In genomic region chr15:41530363-41530956, GRCh38 we compare ENCODE assay signal across 15 cellular contexts. TPM values are rescaled to one million over a fixed set of nuclear protein-coding genes. Genes with fewer than 3 reads are reported as not detected.
DNase-seq lines count a peak whose midpoint lies in the region; ATAC-seq and TF ChIP-seq lines count a peak whose summit lies in the region.
"Had no signal": no experiment of that assay in that cellular context is flagged by ENCODE, and none has a peak within 500 bp of the region (broad histone marks: within the 10 kb centered on the region; RNA-seq: fewer than 3 reads in every experiment).

No MANE protein-coding gene starts in this region.

- CTCF ChIA-PET in activated CD8-positive, alpha-beta T cell treated with anti-CD3 and anti-CD28 coated beads for 36 hours (lab: Charles Lee) = no interaction called here
- CTCF ChIA-PET in activated CD8-positive, alpha-beta T cell treated with anti-CD3 and anti-CD28 coated beads, Interleukin-2, amount 10 ng/mL, durations not matched to agents 7 days and 5 days (lab: Charles Lee) = interaction anchor here (0.8 to 1.3 kb wide), 2 partner anchors 27 to 65 kb away, joined by 3 to 4 read pairs; no protein-coding TSS in a partner anchor
- CTCF ChIA-PET in RWPE1 (lab: Yijun Ruan, JAX) (interaction anchor here (1.0 kb wide), 1 partner anchor 73 kb away, joined by 3 read pairs; no protein-coding TSS in a partner anchor), GM10248 (lab: Yijun Ruan, JAX) (interaction anchor here (1.7 kb wide), 1 partner anchor 27 kb away, joined by 5 read pairs; no protein-coding TSS in a partner anchor)

- intact Hi-C loops in activated CD8-positive, alpha-beta T cell treated with anti-CD3 and anti-CD28 coated beads for 36 hours (cut with micrococcal nuclease) = no loop called here

- no peaks in the 10 kb centered on the region for H3K4me1 Mint-ChIP-seq in activated CD8-positive, alpha-beta T cell treated with anti-CD3 and anti-CD28 coated beads for 36 hours (ENCODE audit: low read depth)
- no peaks in the 10 kb centered on the region for H3K4me1 Mint-ChIP-seq in activated CD8-positive, alpha-beta T cell treated with anti-CD3 and anti-CD28 coated beads, Interleukin-2, amount 10 ng/mL, durations not matched to agents 7 days and 5 days (ENCODE audit: low read depth)
- peaks cover 23% of the 10 kb centered on the region for H3K4me1 Mint-ChIP-seq in endothelial cell (ENCODE audit: unreplicated experiment)
- peaks cover 13 to 21% of the 10 kb centered on the region in 2 donors for H3K4me1 Mint-ChIP-seq in stimulated activated naive B cell treated with anti-CD40 and anti-IgM and Interleukin-4, amounts not matched to agents 10 μg/mL and 1 μg/mL and 100 μg/mL, for 72 hours
- H3K4me1 Mint-ChIP-seq: CD4-positive, alpha-beta memory T cell had no signal

- POLR2A ChIA-PET in activated CD8-positive, alpha-beta T cell treated with anti-CD3 and anti-CD28 coated beads for 36 hours (lab: Charles Lee) = interaction anchor here (0.8 to 1.8 kb wide), 4 partner anchors 9 to 21 kb away, joined by 3 to 7 read pairs (median 4); partner anchors contain the start of gene RPAP1
- POLR2A ChIA-PET in activated CD8-positive, alpha-beta T cell treated with anti-CD3 and anti-CD28 coated beads, Interleukin-2, amount 10 ng/mL, durations not matched to agents 7 days and 5 days (lab: Charles Lee) = no interaction called here
- POLR2A ChIA-PET in RWPE1 (lab: Yijun Ruan, JAX; ENCODE audit: low non-redundant PET) = interaction anchor here (0.7 kb wide), 1 partner anchor 14 kb away, joined by 3 read pairs; the partner anchor contains the start of gene RPAP1
- POLR2A ChIA-PET in GM10248 (lab: Yijun Ruan, JAX) = no interaction called here

- H3K27ac Mint-ChIP-seq in activated CD8-positive, alpha-beta T cell treated with anti-CD3 and anti-CD28 coated beads for 36 hours = peak overlapping the region; percentile 18
- no peak overlapping the region for H3K27ac Mint-ChIP-seq in activated CD8-positive, alpha-beta T cell treated with anti-CD3 and anti-CD28 coated beads, Interleukin-2, amount 10 ng/mL, durations not matched to agents 7 days and 5 days
- H3K27ac Mint-ChIP-seq in endothelial cell (ENCODE audit: unreplicated experiment) = peak overlapping the region; percentile 51
- peak overlapping the region; percentile 66 for H3K27ac Mint-ChIP-seq in stimulated activated naive B cell treated with anti-CD40 and anti-IgM and Interleukin-4, amounts not matched to agents 10 μg/mL and 1 μg/mL and 100 μg/mL, for 72 hours

- H3K9me3 Mint-ChIP-seq in activated CD8-positive, alpha-beta T cell treated with anti-CD3 and anti-CD28 coated beads for 36 hours = no peaks in the 10 kb centered on the region
- no peaks in the 10 kb centered on the region for H3K9me3 Mint-ChIP-seq in activated CD8-positive, alpha-beta T cell treated with anti-CD3 and anti-CD28 coated beads, Interleukin-2, amount 10 ng/mL, durations not matched to agents 7 days and 5 days (ENCODE audit: insufficient read depth)
- no peaks in the 10 kb centered on the region for H3K9me3 Mint-ChIP-seq in endothelial cell (ENCODE audit: unreplicated experiment)
- no peaks in the 10 kb centered on the region for H3K9me3 Mint-ChIP-seq in stimulated activated naive B cell treated with anti-CD40 and anti-IgM and Interleukin-4, amounts not matched to agents 10 μg/mL and 1 μg/mL and 100 μg/mL, for 72 hours
- H3K9me3 Mint-ChIP-seq: CD4-positive, alpha-beta memory T cell had no signal

- H3K36me3 Mint-ChIP-seq in activated CD8-positive, alpha-beta T cell treated with anti-CD3 and anti-CD28 coated beads for 36 hours (ENCODE audit: low read depth) = peaks cover 42% of the 10 kb centered on the region
- peaks cover 29% of the 10 kb centered on the region for H3K36me3 Mint-ChIP-seq in activated CD8-positive, alpha-beta T cell treated with anti-CD3 and anti-CD28 coated beads, Interleukin-2, amount 10 ng/mL, durations not matched to agents 7 days and 5 days (ENCODE audit: low read depth)
- peaks cover 29% of the 10 kb centered on the region for H3K36me3 Mint-ChIP-seq in endothelial cell (ENCODE audit: low read depth, unreplicated experiment)
- peaks cover 53 to 68% of the 10 kb centered on the region in 2 donors for H3K36me3 Mint-ChIP-seq in stimulated activated naive B cell treated with anti-CD40 and anti-IgM and Interleukin-4, amounts not matched to agents 10 μg/mL and 1 μg/mL and 100 μg/mL, for 72 hours

- no peaks in the 10 kb centered on the region for H3K27me3 Mint-ChIP-seq in activated CD8-positive, alpha-beta T cell treated with anti-CD3 and anti-CD28 coated beads for 36 hours
- no peaks in the 10 kb centered on the region for H3K27me3 Mint-ChIP-seq in activated CD8-positive, alpha-beta T cell treated with anti-CD3 and anti-CD28 coated beads, Interleukin-2, amount 10 ng/mL, durations not matched to agents 7 days and 5 days (ENCODE audit: low read depth)
- peaks cover 8% of the 10 kb centered on the region for H3K27me3 Mint-ChIP-seq in endothelial cell (ENCODE audit: unreplicated experiment)
- no peaks in the 10 kb centered on the region for H3K27me3 Mint-ChIP-seq in stimulated activated naive B cell treated with anti-CD40 and anti-IgM and Interleukin-4, amounts not matched to agents 10 μg/mL and 1 μg/mL and 100 μg/mL, for 72 hours
- H3K27me3 Mint-ChIP-seq: CD4-positive, alpha-beta memory T cell had no signal

- no peak overlapping the region for H3K4me3 Mint-ChIP-seq in activated CD8-positive, alpha-beta T cell treated with anti-CD3 and anti-CD28 coated beads for 36 hours
- H3K4me3 Mint-ChIP-seq in activated CD8-positive, alpha-beta T cell treated with anti-CD3 and anti-CD28 coated beads, Interleukin-2, amount 10 ng/mL, durations not matched to agents 7 days and 5 days = no peak overlapping the region
- no peak overlapping the region for H3K4me3 Mint-ChIP-seq in endothelial cell (ENCODE audit: unreplicated experiment)
- H3K4me3 Mint-ChIP-seq in stimulated activated naive B cell treated with anti-CD40 and anti-IgM and Interleukin-4, amounts not matched to agents 10 μg/mL and 1 μg/mL and 100 μg/mL, for 72 hours = no peak overlapping the region
- H3K4me3 Mint-ChIP-seq: CD4-positive, alpha-beta memory T cell had no signal

- peak overlapping the region; percentile 4; the same call in 1 of the 2 replicates for H3K27ac ChIP-seq in RWPE1
- H3K27ac ChIP-seq: Peyer's patch had no signal

- DNase-seq in activated CD8-positive, alpha-beta T cell treated with anti-CD3 and anti-CD28 coated beads for 36 hours = no peak
- no peak for DNase-seq in activated CD8-positive, alpha-beta T cell treated with anti-CD3 and anti-CD28 coated beads, Interleukin-2, amount 10 ng/mL, durations not matched to agents 7 days and 5 days
- DNase-seq in RWPE1 (ENCODE audit: low spot score) = no peak
- no peak for DNase-seq in endothelial cell (ENCODE audit: low spot score)
- no peak for DNase-seq in stimulated activated naive B cell treated with anti-CD40 and anti-IgM and Interleukin-4, amounts not matched to agents 10 μg/mL and 1 μg/mL and 100 μg/mL, for 72 hours
- DNase-seq in nucleus accumbens (lab: John Stamatoyannopoulos, UW) = no peak
- DNase-seq in stimulated activated naive CD4-positive, alpha-beta T cell (lab: John Stamatoyannopoulos, UW) = no peak
- no peak for DNase-seq in GM10248 (ENCODE audit: extremely low spot score)
- DNase-seq: CD4-positive, alpha-beta memory T cell; DND-41; NCI-H1930; NCI-H2171 treated with DMSO at 0.1 percent for 48 hours; NCI-H774; Peyer's patch; SHP77 had no signal

- TF ChIP-seq CTCF in activated CD8-positive, alpha-beta T cell treated with anti-CD3 and anti-CD28 coated beads for 36 hours (IDR thresholded peaks at IDR 0.05) = no peak
- TF ChIP-seq CTCF in RWPE1 (conservative IDR thresholded peaks at IDR 0.05; ENCODE audit: low read depth) (no peak), endothelial cell (IDR thresholded peaks at IDR 0.05; ENCODE audit: unreplicated experiment) (no peak), GM10248 (IDR thresholded peaks at IDR 0.05; ENCODE audit: control extremely low read depth, extremely low read depth, low read depth, missing control alignments) (no peak)

- no peak for ATAC-seq in activated CD8-positive, alpha-beta T cell treated with anti-CD3 and anti-CD28 coated beads for 36 hours
- no peak for ATAC-seq in activated CD8-positive, alpha-beta T cell treated with anti-CD3 and anti-CD28 coated beads, Interleukin-2, amount 10 ng/mL, durations not matched to agents 7 days and 5 days
- ATAC-seq in stimulated activated naive B cell treated with anti-CD40 and anti-IgM and Interleukin-4, amounts not matched to agents 10 μg/mL and 1 μg/mL and 100 μg/mL, for 72 hours (replicated peaks) = no peak

RNA-seq across cellular contexts. Expression of gene RPAP1, which starts 13.6 kb away (rescaled TPM):
- total RNA-seq in activated CD8-positive, alpha-beta T cell treated with anti-CD3 and anti-CD28 coated beads for 36 hours = 10 to 100 TPM; 54.7 to 54.8 TPM
- 10 to 100 TPM; 38.1 to 41.6 TPM for total RNA-seq in activated CD8-positive, alpha-beta T cell treated with anti-CD3 and anti-CD28 coated beads, Interleukin-2, amount 10 ng/mL, durations not matched to agents 7 days and 5 days
- 41.2 TPM for total RNA-seq in endothelial cell (ENCODE audit: unreplicated experiment)

RNA-seq across cellular contexts. Expression of gene LTK, which starts 16.8 kb away (rescaled TPM):
- total RNA-seq in activated CD8-positive, alpha-beta T cell treated with anti-CD3 and anti-CD28 coated beads for 36 hours = under 1 TPM; 0.81 to 0.83 TPM
- total RNA-seq in activated CD8-positive, alpha-beta T cell treated with anti-CD3 and anti-CD28 coated beads, Interleukin-2, amount 10 ng/mL, durations not matched to agents 7 days and 5 days = under 1 TPM; 0.21 TPM
- total RNA-seq in endothelial cell (ENCODE audit: unreplicated experiment) = 25.7 TPM

RNA-seq across cellular contexts. Expression of gene TYRO3, which starts 28.6 kb away (rescaled TPM):
- 1 to 10 TPM in 1 of 2 experiments, under 1 TPM in 1; 0.67 to 1.3 TPM for total RNA-seq in activated CD8-positive, alpha-beta T cell treated with anti-CD3 and anti-CD28 coated beads for 36 hours
- total RNA-seq in activated CD8-positive, alpha-beta T cell treated with anti-CD3 and anti-CD28 coated beads, Interleukin-2, amount 10 ng/mL, durations not matched to agents 7 days and 5 days = under 1 TPM; 0.29 to 0.71 TPM
- 115 TPM for total RNA-seq in endothelial cell (ENCODE audit: unreplicated experiment)

RNA-seq across cellular contexts. Expression of gene ITPKA, which starts 36.8 kb away (rescaled TPM):
- total RNA-seq in activated CD8-positive, alpha-beta T cell treated with anti-CD3 and anti-CD28 coated beads for 36 hours = 1 to 10 TPM; 4.7 to 6.1 TPM
- total RNA-seq in activated CD8-positive, alpha-beta T cell treated with anti-CD3 and anti-CD28 coated beads, Interleukin-2, amount 10 ng/mL, durations not matched to agents 7 days and 5 days = under 1 TPM; 0.24 to 0.29 TPM
- total RNA-seq in endothelial cell (ENCODE audit: unreplicated experiment) = 4.2 TPM

Comparison
In these comparisons a context has a peak if more than half of its experiments do, and no peak if none do; other contexts are left out.
1. POLR2A ChIA-PET loops: an anchor here in activated CD8-positive, alpha-beta T cell treated with anti-CD3 and anti-CD28 coated beads for 36 hours (0.8 to 1.8 kb wide) and RWPE1 (0.7 kb wide); none called in activated CD8-positive, alpha-beta T cell treated with anti-CD3 and anti-CD28 coated beads, Interleukin-2, amount 10 ng/mL, durations not matched to agents 7 days and 5 days and GM10248.
2. RNA of gene LTK, which starts 16.8 kb away (total RNA-seq): 25.7 TPM in endothelial cell (single experiment); 0.81 to 0.83 TPM in activated CD8-positive, alpha-beta T cell treated with anti-CD3 and anti-CD28 coated beads for 36 hours and 0.21 TPM in activated CD8-positive, alpha-beta T cell treated with anti-CD3 and anti-CD28 coated beads, Interleukin-2, amount 10 ng/mL, durations not matched to agents 7 days and 5 days; every median in the first group is over 10 times any median in the second.
3. RNA of gene TYRO3, which starts 28.6 kb away (total RNA-seq): 115 TPM in endothelial cell (single experiment); 0.67 to 1.3 TPM in activated CD8-positive, alpha-beta T cell treated with anti-CD3 and anti-CD28 coated beads for 36 hours and 0.29 to 0.71 TPM in activated CD8-positive, alpha-beta T cell treated with anti-CD3 and anti-CD28 coated beads, Interleukin-2, amount 10 ng/mL, durations not matched to agents 7 days and 5 days; every median in the first group is over 10 times any median in the second.